ENCODE assay signal across 17 cellular contexts in the genomic region with DNA sequence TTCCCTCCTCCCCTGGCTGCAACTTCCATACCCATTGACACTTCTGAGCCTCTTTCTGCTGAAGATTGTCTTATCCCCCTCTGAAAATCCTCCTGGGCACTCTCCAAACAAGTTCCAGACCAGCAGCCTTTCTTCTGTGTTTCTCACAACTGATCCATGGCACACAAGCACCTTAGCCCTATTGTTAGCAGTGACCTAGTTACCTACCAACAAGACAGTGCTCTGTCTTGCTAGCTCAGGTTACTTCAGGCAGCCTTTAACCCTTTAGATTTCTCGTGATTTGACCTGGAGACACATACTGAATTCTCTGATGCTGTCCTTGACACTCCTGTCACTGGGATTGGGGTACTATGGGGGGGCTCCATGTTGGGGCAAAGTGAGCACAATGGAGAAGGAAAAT.
A peak's percentile ranks its signal among the peaks of the same experiment; 100 is the strongest.
DNase-seq lines count a peak whose midpoint lies in the region; FAIRE-seq and TF ChIP-seq lines count a peak whose summit lies in the region.
"Had no signal": no experiment of that assay in that cellular context is flagged by ENCODE, and none has a peak within 500 bp of the region (broad histone marks: within the 10 kb centered on the region; RNA-seq: fewer than 3 reads in every experiment).

No MANE protein-coding gene starts in this region.

- H3K36me3 Mint-ChIP-seq in nephron progenitor cell (ENCODE audit: low read depth) (no peaks in the 10 kb centered on the region), HFFc6 (ENCODE audit: low read depth) (no peaks in the 10 kb centered on the region)
- H3K36me3 Mint-ChIP-seq in activated CD4-positive, alpha-beta memory T cell treated with anti-CD3 and anti-CD28 coated beads, Interleukin-2, amount 10 ng/mL, durations not matched to agents 7 days and 5 days (ENCODE audit: low read depth) = no peaks in the 10 kb centered on the region
- H3K36me3 Mint-ChIP-seq: CD8-positive, alpha-beta T cell had no signal

- DNase-seq in H7 (peak; percentile 4), bronchial epithelial cell (ENCODE audit: low read depth) (no peak), iPS-NIHi11 (ENCODE audit: low spot score) (peak; percentile 30), nephron progenitor cell (no peak), HFFc6 (no peak), NCI-H1048 (lab: John Stamatoyannopoulos, UW) (no peak)
- DNase-seq in activated CD4-positive, alpha-beta memory T cell treated with anti-CD3 and anti-CD28 coated beads, Interleukin-2, amount 10 ng/mL, durations not matched to agents 7 days and 5 days = no peak
- DNase-seq: CD8-positive, alpha-beta T cell; DMS 273 treated with DMSO at 0.1 percent for 48 hours; DMS53; DND-41; EL had no signal

- H3K4me3 Mint-ChIP-seq in nephron progenitor cell (no peak overlapping the region), HFFc6 (no peak overlapping the region)
- H3K4me3 Mint-ChIP-seq in activated CD4-positive, alpha-beta memory T cell treated with anti-CD3 and anti-CD28 coated beads, Interleukin-2, amount 10 ng/mL, durations not matched to agents 7 days and 5 days = no peak overlapping the region
- H3K4me3 Mint-ChIP-seq: B cell; CD8-positive, alpha-beta T cell had no signal

- TF ChIP-seq CTCF in bronchial epithelial cell (IDR thresholded peaks at IDR 0.05; ENCODE audit: insufficient read depth, low read length, severe bottlenecking) = no peak
- TF ChIP-seq CTCF in nephron progenitor cell (IDR thresholded peaks at IDR 0.05) = no peak
- no peak for TF ChIP-seq CTCF in HFFc6 (IDR thresholded peaks at IDR 0.05)

- POLR2A ChIA-PET in activated CD4-positive, alpha-beta memory T cell treated with anti-CD3 and anti-CD28 coated beads, Interleukin-2, amount 10 ng/mL, durations not matched to agents 7 days and 5 days (lab: Charles Lee) = no interaction called here

- H3K27me3 Mint-ChIP-seq in nephron progenitor cell (ENCODE audit: low read depth, poor library complexity) (peaks cover 5% of the 10 kb centered on the region), HFFc6 (ENCODE audit: insufficient read depth) (no peaks in the 10 kb centered on the region; the same call in 1 of the 2 replicates)
- H3K27me3 Mint-ChIP-seq in activated CD4-positive, alpha-beta memory T cell treated with anti-CD3 and anti-CD28 coated beads, Interleukin-2, amount 10 ng/mL, durations not matched to agents 7 days and 5 days = peaks cover 12% of the 10 kb centered on the region

- FAIRE-seq in bronchial epithelial cell (lab: Jason Lieb, UNC) = peak; percentile 84
- FAIRE-seq: GM12891, GM19239, H54 had no signal

- peaks cover 3% of the 10 kb centered on the region; the same call in 1 of the 2 replicates for H3K27me3 ChIP-seq in H7 (ENCODE audit: control insufficient read depth, insufficient read depth, low read length)
- H3K27me3 ChIP-seq in bronchial epithelial cell (ENCODE audit: control insufficient read depth, insufficient read depth, low read length) = no peaks in the 10 kb centered on the region
- H3K27me3 ChIP-seq: BLaER1 treated with 17β-estradiol and CSF1 and Interleukin-3, amounts not matched to agents 10 nM and 100 nM had no signal

- CTCF ChIA-PET in activated CD4-positive, alpha-beta memory T cell treated with anti-CD3 and anti-CD28 coated beads, Interleukin-2, amount 10 ng/mL, durations not matched to agents 7 days and 5 days (lab: Charles Lee) = no interaction called here

- H3K4me1 Mint-ChIP-seq in nephron progenitor cell (peaks cover 46% of the 10 kb centered on the region), HFFc6 (ENCODE audit: low read depth) (peaks cover 18% of the 10 kb centered on the region)
- H3K4me1 Mint-ChIP-seq in activated CD4-positive, alpha-beta memory T cell treated with anti-CD3 and anti-CD28 coated beads, Interleukin-2, amount 10 ng/mL, durations not matched to agents 7 days and 5 days = no peaks in the 10 kb centered on the region
- H3K4me1 Mint-ChIP-seq: B cell had no signal

- H3K36me3 ChIP-seq in H7 (replicated peaks; ENCODE audit: control insufficient read depth, insufficient read depth, low read length) (no peaks in the 10 kb centered on the region), bronchial epithelial cell (ENCODE audit: control insufficient read depth, insufficient read depth, low read length) (no peaks in the 10 kb centered on the region)
- H3K36me3 ChIP-seq: BLaER1 treated with 17β-estradiol and CSF1 and Interleukin-3, amounts not matched to agents 10 nM and 100 nM had no signal

- peak overlapping the region; percentile 55 for H3K27ac Mint-ChIP-seq in nephron progenitor cell
- no peak overlapping the region for H3K27ac Mint-ChIP-seq in activated CD4-positive, alpha-beta memory T cell treated with anti-CD3 and anti-CD28 coated beads, Interleukin-2, amount 10 ng/mL, durations not matched to agents 7 days and 5 days
- H3K27ac Mint-ChIP-seq in HFFc6 = no peak overlapping the region
- H3K27ac Mint-ChIP-seq: B cell; CD8-positive, alpha-beta T cell had no signal

- H3K9me3 Mint-ChIP-seq in nephron progenitor cell (no peaks in the 10 kb centered on the region), HFFc6 (no peaks in the 10 kb centered on the region)
- no peaks in the 10 kb centered on the region for H3K9me3 Mint-ChIP-seq in activated CD4-positive, alpha-beta memory T cell treated with anti-CD3 and anti-CD28 coated beads, Interleukin-2, amount 10 ng/mL, durations not matched to agents 7 days and 5 days
- H3K9me3 Mint-ChIP-seq: CD8-positive, alpha-beta T cell had no signal

- H3K4me3 ChIP-seq in H7 (ENCODE audit: insufficient read depth, low read depth, low read length) (no peak overlapping the region), bronchial epithelial cell (ENCODE audit: low read depth, low read length) (no peak overlapping the region)
- H3K4me3 ChIP-seq: BLaER1 treated with 17β-estradiol and CSF1 and Interleukin-3, amounts not matched to agents 10 nM and 100 nM had no signal

Comparison
In these comparisons a context has a peak if more than half of its experiments do, and no peak if none do; other contexts are left out.
1. DNase-seq: peak in H7 (single experiment) and iPS-NIHi11 (single experiment); none in bronchial epithelial cell (single experiment), nephron progenitor cell (single experiment), activated CD4-positive, alpha-beta memory T cell treated with anti-CD3 and anti-CD28 coated beads, Interleukin-2, amount 10 ng/mL, durations not matched to agents 7 days and 5 days (single experiment), HFFc6 (single experiment) and NCI-H1048 (single experiment).